In the genomic region with DNA sequence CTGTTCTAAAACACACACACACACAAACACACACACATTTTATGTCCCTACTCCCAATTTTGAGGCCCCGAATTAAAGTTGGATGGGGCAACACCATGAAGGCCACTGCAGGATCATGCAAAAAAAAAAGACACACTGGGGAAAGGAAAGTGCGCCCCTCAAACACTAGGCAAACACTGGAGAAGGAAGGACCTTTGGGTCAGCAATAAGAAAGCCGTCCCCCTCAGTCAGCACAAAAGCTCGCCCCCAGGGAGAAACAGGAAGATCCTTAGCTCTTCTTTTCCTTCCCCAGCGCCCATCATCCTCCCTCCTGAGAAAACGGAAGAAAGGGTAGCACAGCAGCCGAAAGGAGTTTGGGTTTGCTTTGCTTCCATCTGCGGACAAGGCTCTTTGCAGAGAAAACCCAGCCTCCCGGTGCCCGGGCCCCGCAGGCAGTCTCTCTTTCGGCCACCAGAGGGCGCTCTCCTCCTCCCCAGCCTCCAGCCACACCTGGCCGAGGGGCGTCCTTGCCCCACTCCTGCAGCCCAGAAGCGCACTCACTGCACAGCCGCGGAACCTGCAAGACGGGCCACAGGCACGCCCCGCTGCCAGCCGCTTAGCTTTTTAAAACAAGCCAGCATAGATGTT, we compare ENCODE assay signal across 8 cellular contexts.
DNase-seq lines count a peak whose midpoint lies in the region; ATAC-seq, FAIRE-seq and TF ChIP-seq lines count a peak whose summit lies in the region.

No MANE protein-coding gene starts in this region.

- peak; percentile 89 for ATAC-seq in HG02973 (IDR thresholded peaks at IDR 0.05; ENCODE audit: unreplicated experiment)
- peak; percentile 99 for ATAC-seq in left lung

- POLR2A ChIA-PET in activated CD4-positive, alpha-beta T cell treated with anti-CD3 and anti-CD28 coated beads, Interleukin-2, amount 10 ng/mL, durations not matched to agents 7 days and 5 days (lab: Charles Lee) = no interaction called here

- peak; percentile 26 for DNase-seq in 8988T
- DNase-seq in GM18507 (ENCODE audit: extremely low spot score, insufficient read length, low read depth) = peak; percentile 49
- peak; percentile 84 for DNase-seq in NCI-H2227 (lab: John Stamatoyannopoulos, UW; ENCODE audit: unreplicated experiment)
- peak; percentile 54 for DNase-seq in activated CD4-positive, alpha-beta T cell treated with anti-CD3 and anti-CD28 coated beads, Interleukin-2, amount 10 ng/mL, durations not matched to agents 7 days and 5 days
- peak; percentile 25 for DNase-seq in dedifferentiated amniotic fluid mesenchymal stem cell (ENCODE audit: extremely low spot score)
- DNase-seq in left lung = peak; percentile 67 to 89
- DNase-seq in stimulated activated CD4-positive, alpha-beta T cell treated with anti-CD3 and anti-CD28 coated beads, Interleukin-2, amount 100 ng/mL, for 48 hours = peak; percentile 70 to 77

- H3K9me3 ChIP-seq in left lung = no peaks in the 10 kb centered on the region

- intact Hi-C loops in left lung (cut with DNase I) = no loop called here

- H3K27me3 Mint-ChIP-seq in activated CD4-positive, alpha-beta T cell treated with anti-CD3 and anti-CD28 coated beads, Interleukin-2, amount 10 ng/mL, durations not matched to agents 7 days and 5 days = peaks cover 29% of the 10 kb centered on the region

- H3K27ac ChIP-seq in left lung = peak overlapping the region in 1 of 2 donors; percentile 40

- no peak for FAIRE-seq in GM18507 (lab: Jason Lieb, UNC)

- no peaks in the 10 kb centered on the region for H3K36me3 ChIP-seq in left lung

- peaks cover 0 to 8% of the 10 kb centered on the region in 2 donors for H3K27me3 ChIP-seq in left lung

- peaks cover 8 to 10% of the 10 kb centered on the region in 2 donors for H3K4me1 ChIP-seq in left lung

- no peaks in the 10 kb centered on the region for H3K9me3 Mint-ChIP-seq in activated CD4-positive, alpha-beta T cell treated with anti-CD3 and anti-CD28 coated beads, Interleukin-2, amount 10 ng/mL, durations not matched to agents 7 days and 5 days

- H3K36me3 Mint-ChIP-seq in activated CD4-positive, alpha-beta T cell treated with anti-CD3 and anti-CD28 coated beads, Interleukin-2, amount 10 ng/mL, durations not matched to agents 7 days and 5 days (ENCODE audit: low read depth) = no peaks in the 10 kb centered on the region

- no peak overlapping the region for H3K27ac Mint-ChIP-seq in activated CD4-positive, alpha-beta T cell treated with anti-CD3 and anti-CD28 coated beads, Interleukin-2, amount 10 ng/mL, durations not matched to agents 7 days and 5 days

- peak overlapping the region; percentile 8 to 30 for H3K4me3 ChIP-seq in left lung

- CTCF ChIA-PET in activated CD4-positive, alpha-beta T cell treated with anti-CD3 and anti-CD28 coated beads, Interleukin-2, amount 10 ng/mL, durations not matched to agents 7 days and 5 days (lab: Charles Lee) = interaction anchor here (0.6 to 1.1 kb wide), 3 partner anchors 16 to 170 kb away, joined by 3 to 4 read pairs (median 3); no protein-coding TSS in a partner anchor

- H3K4me3 Mint-ChIP-seq in activated CD4-positive, alpha-beta T cell treated with anti-CD3 and anti-CD28 coated beads, Interleukin-2, amount 10 ng/mL, durations not matched to agents 7 days and 5 days = no peak overlapping the region

- TF ChIP-seq CTCF in left lung (IDR thresholded peaks at IDR 0.05) = peak; percentile 96 to 98

- H3K4me1 Mint-ChIP-seq in activated CD4-positive, alpha-beta T cell treated with anti-CD3 and anti-CD28 coated beads, Interleukin-2, amount 10 ng/mL, durations not matched to agents 7 days and 5 days = peaks cover 3% of the 10 kb centered on the region

Comparison
In these comparisons a context has a peak if more than half of its experiments do, and no peak if none do; other contexts are left out.
1. DNase-seq: peak in every context shown above with its lines; median percentile 84 in NCI-H2227; 78 in left lung; 74 in stimulated activated CD4-positive, alpha-beta T cell treated with anti-CD3 and anti-CD28 coated beads, Interleukin-2, amount 100 ng/mL, for 48 hours; 54 in activated CD4-positive, alpha-beta T cell treated with anti-CD3 and anti-CD28 coated beads, Interleukin-2, amount 10 ng/mL, durations not matched to agents 7 days and 5 days; 49 in GM18507; 26 in 8988T; 25 in dedifferentiated amniotic fluid mesenchymal stem cell.